In genomic region chr4:140755811-140756291, GRCh38 we compare ENCODE assay signal across 8 cellular contexts. TPM values are rescaled to one million over a fixed set of nuclear protein-coding genes. Genes with fewer than 3 reads are reported as not detected.
DNase-seq lines count a peak whose midpoint lies in the region; ATAC-seq, FAIRE-seq and TF ChIP-seq lines count a peak whose summit lies in the region.

No MANE protein-coding gene starts in this region.

- peaks cover 77% of the 10 kb centered on the region for H3K27me3 Mint-ChIP-seq in stimulated activated naive CD8-positive, alpha-beta T cell treated with anti-CD3 and anti-CD28 coated beads, Interleukin-15, amount 100 ng/mL, for 72 hours

- peak overlapping the region; percentile 37 to 70 for H3K4me3 Mint-ChIP-seq in stimulated activated naive CD8-positive, alpha-beta T cell treated with anti-CD3 and anti-CD28 coated beads, Interleukin-15, amount 100 ng/mL, for 72 hours

- intact Hi-C loops in left lung (cut with DNase I) = no loop called here

- H3K36me3 ChIP-seq in left lung = no peaks in the 10 kb centered on the region

- peaks cover 0 to 32% of the 10 kb centered on the region in 2 donors for H3K27me3 ChIP-seq in left lung

- H3K27ac ChIP-seq in C4-2B (peak overlapping the region; percentile 99), left lung (peak overlapping the region; percentile 99 to 100)

- ATAC-seq in GM18858 (IDR thresholded peaks at IDR 0.05; ENCODE audit: unreplicated experiment) = peak; percentile 42
- peak; percentile 59 for ATAC-seq in HG02973 (IDR thresholded peaks at IDR 0.05; ENCODE audit: unreplicated experiment)
- ATAC-seq in left lung = peak; percentile 40
- peak; percentile 81 for ATAC-seq in stimulated activated naive CD8-positive, alpha-beta T cell treated with anti-CD3 and anti-CD28 coated beads, Interleukin-15, amount 100 ng/mL, for 72 hours

- no peaks in the 10 kb centered on the region for H3K9me3 ChIP-seq in left lung

- no peak for TF ChIP-seq CTCF in C4-2B (conservative IDR thresholded peaks at IDR 0.05)
- TF ChIP-seq CTCF in left lung (IDR thresholded peaks at IDR 0.05) = peak in 1 of 2 donors; percentile 3

- DNase-seq in RCC 7860 (ENCODE audit: low spot score) = peak; percentile 5
- peak; percentile 12 for DNase-seq in cortex of kidney (lab: John Stamatoyannopoulos, UW)
- DNase-seq in left lung = peak; percentile 57 to 87
- DNase-seq in stimulated activated naive CD8-positive, alpha-beta T cell treated with anti-CD3 and anti-CD28 coated beads, Interleukin-15, amount 100 ng/mL, for 72 hours = peak; percentile 22 to 24
- DNase-seq in DMS79 (lab: John Stamatoyannopoulos, UW) = no peak

- no peak overlapping the region for H3K27ac Mint-ChIP-seq in stimulated activated naive CD8-positive, alpha-beta T cell treated with anti-CD3 and anti-CD28 coated beads, Interleukin-15, amount 100 ng/mL, for 72 hours

- no peaks in the 10 kb centered on the region for H3K4me1 Mint-ChIP-seq in stimulated activated naive CD8-positive, alpha-beta T cell treated with anti-CD3 and anti-CD28 coated beads, Interleukin-15, amount 100 ng/mL, for 72 hours

- no peak for FAIRE-seq in RCC 7860 (lab: Jason Lieb, UNC)

- peaks cover 7 to 22% of the 10 kb centered on the region in 2 donors for H3K4me1 ChIP-seq in left lung

- H3K4me3 ChIP-seq in left lung = peak overlapping the region; percentile 73 to 82

- H3K9me3 Mint-ChIP-seq in stimulated activated naive CD8-positive, alpha-beta T cell treated with anti-CD3 and anti-CD28 coated beads, Interleukin-15, amount 100 ng/mL, for 72 hours = no peaks in the 10 kb centered on the region

RNA-seq across cellular contexts. Expression of gene TBC1D9, which starts 0.3 kb away (rescaled TPM):
- total RNA-seq in left lung = 10 to 100 TPM; 29.0 to 34.0 TPM
